ENCODE assay signal across 10 cellular contexts in genomic region chr17:57889892-57890856, GRCh38. TPM values are rescaled to one million over a fixed set of nuclear protein-coding genes. Genes with fewer than 3 reads are reported as not detected.
DNase-seq lines count a peak whose midpoint lies in the region; ATAC-seq, FAIRE-seq and TF ChIP-seq lines count a peak whose summit lies in the region.
"Had no signal": no experiment of that assay in that cellular context is flagged by ENCODE, and none has a peak within 500 bp of the region (broad histone marks: within the 10 kb centered on the region; RNA-seq: fewer than 3 reads in every experiment).

No MANE protein-coding gene starts in this region.

- no peaks in the 10 kb centered on the region for H3K27me3 ChIP-seq in lower lobe of right lung (ENCODE audit: low read depth)
- no peaks in the 10 kb centered on the region for H3K27me3 ChIP-seq in CD4-positive, alpha-beta memory T cell (ENCODE audit: insufficient read depth, low read length)

- peak; percentile 91 for FAIRE-seq in urothelium cell line (lab: Jason Lieb, UNC)

- peaks cover 0 to 6% of the 10 kb centered on the region in 2 donors for H3K27me3 Mint-ChIP-seq in CD4-positive, alpha-beta memory T cell
- no peaks in the 10 kb centered on the region for H3K27me3 Mint-ChIP-seq in activated naive CD8-positive, alpha-beta T cell treated with anti-CD3 and anti-CD28 coated beads for 36 hours
- H3K27me3 Mint-ChIP-seq in nephron progenitor cell (ENCODE audit: low read depth, poor library complexity), result peaks cover 4% of the 10 kb centered on the region
- H3K27me3 Mint-ChIP-seq: activated naive CD8-positive, alpha-beta T cell had no signal

- H3K9me3 ChIP-seq in lower lobe of right lung, result no peaks in the 10 kb centered on the region
- H3K9me3 ChIP-seq in CD4-positive, alpha-beta memory T cell (ENCODE audit: control insufficient read depth in 1 of 2, low read length in 2 of 2), result no peaks in the 10 kb centered on the region

- peak; percentile 56 for DNase-seq in NCI-H2029 (lab: John Stamatoyannopoulos, UW)
- no peak for DNase-seq in NCI-H2029 treated with DMSO at 0.1 percent for 48 hours (lab: John Stamatoyannopoulos, UW)
- peak; percentile 80 for DNase-seq in dedifferentiated amniotic fluid mesenchymal stem cell (ENCODE audit: extremely low spot score)
- peak; percentile 81 for DNase-seq in lower lobe of right lung
- DNase-seq in urothelium cell line (ENCODE audit: low spot score), result peak; percentile 83
- no peak for DNase-seq in CD4-positive, alpha-beta memory T cell
- no peak for DNase-seq in activated naive CD8-positive, alpha-beta T cell treated with anti-CD3 and anti-CD28 coated beads for 36 hours
- no peak for DNase-seq in nephron progenitor cell

- no peak overlapping the region for H3K4me3 ChIP-seq in lower lobe of right lung
- no peak overlapping the region for H3K4me3 ChIP-seq in CD4-positive, alpha-beta memory T cell (ENCODE audit: low read length in 2 of 2)

- no peak overlapping the region for H3K27ac Mint-ChIP-seq in CD4-positive, alpha-beta memory T cell
- no peak overlapping the region for H3K27ac Mint-ChIP-seq in activated naive CD8-positive, alpha-beta T cell treated with anti-CD3 and anti-CD28 coated beads for 36 hours
- no peak overlapping the region for H3K27ac Mint-ChIP-seq in nephron progenitor cell
- H3K27ac Mint-ChIP-seq: activated naive CD8-positive, alpha-beta T cell had no signal

- H3K36me3 ChIP-seq in lower lobe of right lung, result peaks cover 2% of the 10 kb centered on the region
- no peaks in the 10 kb centered on the region for H3K36me3 ChIP-seq in CD4-positive, alpha-beta memory T cell (ENCODE audit: insufficient read depth, low read length)

- H3K27ac ChIP-seq in lower lobe of right lung, result peak overlapping the region; percentile 95
- no peak overlapping the region for H3K27ac ChIP-seq in CD4-positive, alpha-beta memory T cell (ENCODE audit: low read depth, low read length)
- H3K27ac ChIP-seq: 22Rv1 had no signal

- POLR2A ChIA-PET in CD4-positive, alpha-beta memory T cell (lab: Charles Lee; ENCODE audit: partially characterized antibody), result no interaction called here

- peak; percentile 41 to 67 for ATAC-seq in lower lobe of right lung

- no peaks in the 10 kb centered on the region for H3K36me3 Mint-ChIP-seq in CD4-positive, alpha-beta memory T cell
- H3K36me3 Mint-ChIP-seq in activated naive CD8-positive, alpha-beta T cell treated with anti-CD3 and anti-CD28 coated beads for 36 hours, result no peaks in the 10 kb centered on the region
- no peaks in the 10 kb centered on the region for H3K36me3 Mint-ChIP-seq in nephron progenitor cell (ENCODE audit: low read depth)
- H3K36me3 Mint-ChIP-seq: activated naive CD8-positive, alpha-beta T cell had no signal

- H3K4me1 ChIP-seq in lower lobe of right lung, result peaks cover 58% of the 10 kb centered on the region
- H3K4me1 ChIP-seq in CD4-positive, alpha-beta memory T cell (ENCODE audit: insufficient read depth, low read length), result no peaks in the 10 kb centered on the region

- H3K4me1 Mint-ChIP-seq in CD4-positive, alpha-beta memory T cell, result peaks cover 2 to 7% (median 5%) of the 10 kb centered on the region in 4 donors
- peaks cover 2% of the 10 kb centered on the region for H3K4me1 Mint-ChIP-seq in activated naive CD8-positive, alpha-beta T cell treated with anti-CD3 and anti-CD28 coated beads for 36 hours
- peaks cover 63% of the 10 kb centered on the region for H3K4me1 Mint-ChIP-seq in nephron progenitor cell

- H3K9me3 Mint-ChIP-seq in CD4-positive, alpha-beta memory T cell, result no peaks in the 10 kb centered on the region
- H3K9me3 Mint-ChIP-seq in activated naive CD8-positive, alpha-beta T cell treated with anti-CD3 and anti-CD28 coated beads for 36 hours, result no peaks in the 10 kb centered on the region
- H3K9me3 Mint-ChIP-seq in nephron progenitor cell, result no peaks in the 10 kb centered on the region

- CTCF ChIA-PET in CD4-positive, alpha-beta memory T cell (lab: Charles Lee; ENCODE audit: partially characterized antibody), result interaction anchor here (1.1 to 8.2 kb wide), 5 partner anchors 11 to 222 kb away, joined by 3 to 150 read pairs (median 15); no protein-coding TSS in a partner anchor

- TF ChIP-seq CTCF in lower lobe of right lung (IDR thresholded peaks at IDR 0.05) (no peak), nephron progenitor cell (IDR thresholded peaks at IDR 0.05) (no peak)

- H3K4me3 Mint-ChIP-seq in CD4-positive, alpha-beta memory T cell, result no peak overlapping the region
- H3K4me3 Mint-ChIP-seq in activated naive CD8-positive, alpha-beta T cell treated with anti-CD3 and anti-CD28 coated beads for 36 hours, result no peak overlapping the region
- no peak overlapping the region for H3K4me3 Mint-ChIP-seq in nephron progenitor cell
- H3K4me3 Mint-ChIP-seq: activated naive CD8-positive, alpha-beta T cell had no signal

- intact Hi-C loops in lower lobe of right lung (cut with DNase I), result loop anchor here (10.0 kb wide), 1 partner anchor 105 kb away; no protein-coding TSS in a partner anchor
- intact Hi-C loops in CD4-positive, alpha-beta memory T cell (cut with micrococcal nuclease), result loop anchor here (5.0 to 10.0 kb wide), 2 partner anchors 57 to 195 kb away; partner anchors contain the start of gene DYNLL2

RNA-seq across cellular contexts. Expression of gene MRPS23, which starts 40.3 kb away (rescaled TPM):
- 35.4 TPM for total RNA-seq in lower lobe of right lung
- 10 to 100 TPM; 28.7 to 29.5 TPM for total RNA-seq in CD4-positive, alpha-beta memory T cell
- 10 to 100 TPM; 35.7 to 41.7 TPM for polyA plus RNA-seq in CD4-positive, alpha-beta memory T cell
- 10 to 100 TPM; 85.0 to 91.4 TPM for total RNA-seq in activated naive CD8-positive, alpha-beta T cell treated with anti-CD3 and anti-CD28 coated beads for 36 hours

Comparison
In these comparisons a context has a peak if more than half of its experiments do, and no peak if none do; other contexts are left out.
1. DNase-seq: peak in NCI-H2029 (single experiment), dedifferentiated amniotic fluid mesenchymal stem cell (single experiment), lower lobe of right lung (single experiment) and urothelium cell line (single experiment); none in NCI-H2029 treated with DMSO at 0.1 percent for 48 hours (single experiment), CD4-positive, alpha-beta memory T cell (0 of 5), activated naive CD8-positive, alpha-beta T cell treated with anti-CD3 and anti-CD28 coated beads for 36 hours (single experiment) and nephron progenitor cell (single experiment).